In genomic region chr16:18386517-18386916, GRCh38 we compare ENCODE assay signal across 4 cellular contexts. TPM values are rescaled to one million over a fixed set of nuclear protein-coding genes. Genes with fewer than 3 reads are reported as not detected.
"Had no signal": no experiment of that assay in that cellular context is flagged by ENCODE, and none has a peak within 500 bp of the region (broad histone marks: within the 10 kb centered on the region; RNA-seq: fewer than 3 reads in every experiment).

No MANE protein-coding gene starts in this region.

RNA-seq across cellular contexts. Expression of gene NPIPA8, which starts 50.0 kb away (rescaled TPM):
- total RNA-seq: mononuclear cell, pulmonary artery endothelial cell, renal cortical epithelial cell, thoracic aorta had no signal
